1 cellular context compared by ENCODE assay signal in the genomic region with DNA sequence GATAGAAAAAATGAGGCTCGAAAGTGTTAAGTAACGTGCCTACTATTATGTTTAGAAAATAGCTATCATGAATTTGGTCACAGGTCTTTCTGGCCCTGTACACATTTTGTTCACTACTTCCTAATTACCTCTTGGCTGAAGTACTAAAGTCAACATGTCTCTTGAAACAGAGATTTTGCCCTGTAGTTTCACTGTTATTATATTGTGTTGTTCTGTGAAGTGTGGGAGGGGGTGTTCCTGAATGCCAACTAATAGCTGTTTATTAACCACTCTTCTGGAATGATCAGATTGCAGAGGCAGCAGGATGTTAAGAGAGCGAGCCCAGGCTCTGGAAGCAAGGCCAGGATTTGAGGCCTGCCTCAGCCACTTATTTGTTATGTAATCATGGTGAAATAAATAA.
TF ChIP-seq lines count a peak whose summit lies in the region.

No MANE protein-coding gene starts in this region.

TF ChIP-seq in endothelial cell of umbilical vein, 7 proteins besides CTCF, POLR2A, EP300 and RAD21 (continued from another document):
- no peak for TF ChIP-seq MYC (IDR thresholded peaks at IDR 0.05; ENCODE audit: low read depth, low read length)
- TF ChIP-seq JUN (IDR thresholded peaks at IDR 0.05; ENCODE audit: borderline replicate concordance, insufficient read depth, insufficient read length, low read depth), result no peak
- TF ChIP-seq MAX (IDR thresholded peaks at IDR 0.05; ENCODE audit: insufficient read depth, insufficient read length), result no peak
TF ChIP-seq in endothelial cell of umbilical vein: peak in this region for 0.
